In the genomic region with DNA sequence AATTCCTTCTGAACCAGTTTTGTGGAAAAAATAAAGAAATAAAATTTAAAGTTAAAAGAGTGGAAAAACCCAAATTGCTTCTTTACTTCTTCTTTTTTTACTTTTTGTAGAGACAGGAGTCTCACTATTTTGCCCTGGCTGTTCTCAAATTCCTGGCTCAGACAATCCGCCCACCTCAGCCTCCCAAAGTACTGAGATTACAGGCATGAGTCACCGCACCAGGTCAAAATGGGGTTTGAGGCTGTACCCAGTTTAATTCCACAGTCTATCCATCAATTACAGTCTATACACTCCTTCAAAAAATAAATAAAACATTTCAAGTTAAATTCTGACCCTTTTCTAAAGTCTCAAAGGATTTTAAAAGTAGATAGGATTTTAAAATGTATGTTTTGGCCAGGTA, we compare ENCODE assay signal across 17 cellular contexts.
DNase-seq lines count a peak whose midpoint lies in the region; ATAC-seq lines count a peak whose summit lies in the region.
"Had no signal": no experiment of that assay in that cellular context is flagged by ENCODE, and none has a peak within 500 bp of the region (broad histone marks: within the 10 kb centered on the region; RNA-seq: fewer than 3 reads in every experiment).

No MANE protein-coding gene starts in this region.

- no peak overlapping the region for H3K27ac ChIP-seq in caudate nucleus (ENCODE audit: low read depth, low read length)
- H3K27ac ChIP-seq: PC-9, SJSA1 had no signal

- peak; percentile 3 for DNase-seq in HCEC 1CT
- DNase-seq in NCI-H226: peak; percentile 44
- peak in 37 of 61 donors; percentile 0 to 77 (median 14) for DNase-seq in caudate nucleus (lab: John Stamatoyannopoulos, UW)
- DNase-seq in occipital lobe (lab: John Stamatoyannopoulos, UW): peak; percentile 3
- DNase-seq in KG1 (lab: John Stamatoyannopoulos, UW): no peak
- DNase-seq: Caco-2, Kasumi-1, NCI-H1417 treated with DMSO at 0.1 percent for 48 hours, NCI-H1930, NCI-H2171, NCI-H774, PC-9 had no signal

- ATAC-seq in GM21717 (IDR thresholded peaks at IDR 0.05; ENCODE audit: unreplicated experiment): no peak
- no peak for ATAC-seq in HG02938 (IDR thresholded peaks at IDR 0.05; ENCODE audit: unreplicated experiment)
- ATAC-seq: GM23338, HepG2 had no signal
